Comparison of ENCODE assay signal across 8 cellular contexts in the genomic region with DNA sequence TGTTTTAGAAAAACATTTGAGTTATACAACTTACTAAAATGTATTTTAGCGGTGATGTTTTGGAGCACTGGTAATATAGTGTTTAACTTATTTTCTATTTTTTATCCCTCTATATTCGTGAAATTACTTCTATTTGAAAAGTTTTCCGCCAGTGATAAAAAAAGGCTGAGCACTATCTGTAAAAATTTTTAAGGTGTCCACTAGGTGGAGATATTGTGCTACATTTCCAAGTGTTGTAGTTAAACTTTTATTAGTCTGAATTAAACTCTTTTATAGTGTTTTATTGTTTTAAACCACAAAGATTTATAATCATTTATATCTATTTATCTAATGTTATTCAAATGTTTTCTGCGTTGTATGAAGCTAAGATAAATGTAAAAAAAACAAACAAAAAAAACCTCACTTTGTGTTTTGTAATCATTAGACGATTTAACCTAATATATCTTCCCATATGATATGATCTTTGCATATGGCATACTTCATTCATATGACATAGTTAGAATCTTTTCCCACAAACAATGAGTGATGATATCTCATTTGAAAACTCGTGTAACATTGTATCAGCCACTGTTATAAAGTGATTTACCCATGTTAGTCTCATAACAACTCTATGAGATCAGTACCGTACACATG. TPM values are rescaled to one million over a fixed set of nuclear protein-coding genes. Genes with fewer than 3 reads are reported as not detected.
DNase-seq lines count a peak whose midpoint lies in the region; ATAC-seq and TF ChIP-seq lines count a peak whose summit lies in the region.
"Not testable (repeated sequence)": the region's sequence is repeated elsewhere in the genome, so short reads cannot be mapped to it uniquely, and the experiment has no call there.

No MANE protein-coding gene starts in this region.

- in situ Hi-C loops in GM23248 (cut with MboI), result loop anchor here (10.0 kb wide), 1 partner anchor 946 kb away; no protein-coding TSS in a partner anchor
- in situ Hi-C loops in astrocyte of the spinal cord (cut with HindIII; ENCODE audit: low sequenced_read_pairs), result not testable (repeated sequence)

- H3K27me3 ChIP-seq in GM23248 (replicated peaks; ENCODE audit: insufficient read depth); OCI-LY1 (ENCODE audit: insufficient read depth, low read length); uterus: not testable (repeated sequence)

- not testable (repeated sequence) for H3K9me3 ChIP-seq in GM23248 (ENCODE audit: low read depth); OCI-LY1 (ENCODE audit: low read length); mucosa of descending colon; uterus

- not testable (repeated sequence) for H3K4me2 ChIP-seq in GM23248 (ENCODE audit: unreplicated experiment); OCI-LY1 (ENCODE audit: low read length)

- H3K4me1 ChIP-seq in GM23248 (ENCODE audit: insufficient read depth); OCI-LY1 (ENCODE audit: insufficient read depth, low read length, severe bottlenecking); mucosa of descending colon (ENCODE audit: low read depth); uterus: not testable (repeated sequence)

- H3K9me2 ChIP-seq in GM23248 (ENCODE audit: insufficient read depth); OCI-LY1 (ENCODE audit: low read depth, low read length): not testable (repeated sequence)

- DNase-seq in DMS53 (lab: John Stamatoyannopoulos, UW) (peak; percentile 58), GM23248 (peak; percentile 48), LoVo (ENCODE audit: low spot score) (peak; percentile 57), astrocyte of the spinal cord (ENCODE audit: low read depth, low spot score) (peak; percentile 40), foreskin fibroblast (peak; percentile 8 to 53)
- not testable (repeated sequence) for DNase-seq in mucosa of descending colon, uterus

- ATAC-seq in mucosa of descending colon, result not testable (repeated sequence)

- H3K79me2 ChIP-seq in GM23248 (ENCODE audit: insufficient read depth); OCI-LY1 (ENCODE audit: insufficient read depth, low read length): not testable (repeated sequence)

- not testable (repeated sequence) for H3K9ac ChIP-seq in GM23248; OCI-LY1 (ENCODE audit: low read length)

- H3K27ac ChIP-seq in GM23248; OCI-LY1 (ENCODE audit: low read depth, low read length, poor library complexity, severe bottlenecking); uterus: not testable (repeated sequence)

- H4K20me1 ChIP-seq in GM23248 (ENCODE audit: insufficient read depth); OCI-LY1 (ENCODE audit: insufficient read depth, low read length): not testable (repeated sequence)

- not testable (repeated sequence) for TF ChIP-seq POLR2A in uterus (IDR thresholded peaks at IDR 0.05)

- TF ChIP-seq CTCF in OCI-LY1 (IDR thresholded peaks at IDR 0.05; ENCODE audit: low read length) (peak; percentile 57), astrocyte of the spinal cord (IDR thresholded peaks at IDR 0.05; ENCODE audit: low read depth, low read length) (peak; percentile 38), foreskin fibroblast (IDR thresholded peaks at IDR 0.05; ENCODE audit: low read depth, low read length) (peak; percentile 28), mucosa of descending colon (IDR thresholded peaks at IDR 0.05) (peak; percentile 41), uterus (IDR thresholded peaks at IDR 0.05) (peak; percentile 37 to 54 (median 48))

- H3F3A ChIP-seq in GM23248 (ENCODE audit: insufficient read depth); OCI-LY1 (ENCODE audit: insufficient read depth, low read length): not testable (repeated sequence)

- H3K36me3 ChIP-seq in GM23248 (ENCODE audit: low read depth); OCI-LY1 (ENCODE audit: insufficient read depth, low read length); mucosa of descending colon (ENCODE audit: low read depth); uterus: not testable (repeated sequence)

- not testable (repeated sequence) for H3K4me3 ChIP-seq in GM23248; OCI-LY1 (ENCODE audit: low read depth, low read length, poor library complexity, severe bottlenecking); astrocyte of the spinal cord (ENCODE audit: low read depth, low read length); foreskin fibroblast (ENCODE audit: low read depth in 1 of 2, low read length in 2 of 2); mucosa of descending colon; uterus

- WGBS in GM23248 (ENCODE audit: low coverage in 1 of 2, low lambda C conversion rate in 2 of 2, missing lambda C conversion rate in 2 of 2), 2 experiments, result 24 to 25% methylated on average over 7 of the region's 7 CpGs

- intact Hi-C loops in mucosa of descending colon (cut with DNase I, micrococcal nuclease), result loop anchor here in 1 of 2 donors (10.0 kb wide), 1 partner anchor 776 kb away; no protein-coding TSS in a partner anchor
- intact Hi-C loops in uterus (cut with DNase I; ENCODE audit: low total_unique reads), result not testable (repeated sequence)

- H2AFZ ChIP-seq in GM23248, result peak overlapping the region; percentile 30; the same call in 1 of the 2 replicates
- not testable (repeated sequence) for H2AFZ ChIP-seq in OCI-LY1 (ENCODE audit: low read length)

RNA-seq across cellular contexts. Expression of a gene that starts 11.8 kb away (rescaled TPM):
- 1.7 and 8.1 TPM in 2 replicates for total RNA-seq in GM23248 (2014; rRNA removed; shearing (Covaris generic))
- 0.79 and 1.2 TPM in 2 replicates for polyA plus RNA-seq in GM23248 (2016; fragmentation: Nextera tagmentation; extraction: Ambion mirVana)
- total RNA-seq in mucosa of descending colon (1 to 10 TPM; 4.3 to 6.3 (median 4.6) TPM), uterus (10 to 100 TPM; 11.6 to 66.6 (median 21.9) TPM)
